11 cellular contexts compared by ENCODE assay signal in the genomic region with DNA sequence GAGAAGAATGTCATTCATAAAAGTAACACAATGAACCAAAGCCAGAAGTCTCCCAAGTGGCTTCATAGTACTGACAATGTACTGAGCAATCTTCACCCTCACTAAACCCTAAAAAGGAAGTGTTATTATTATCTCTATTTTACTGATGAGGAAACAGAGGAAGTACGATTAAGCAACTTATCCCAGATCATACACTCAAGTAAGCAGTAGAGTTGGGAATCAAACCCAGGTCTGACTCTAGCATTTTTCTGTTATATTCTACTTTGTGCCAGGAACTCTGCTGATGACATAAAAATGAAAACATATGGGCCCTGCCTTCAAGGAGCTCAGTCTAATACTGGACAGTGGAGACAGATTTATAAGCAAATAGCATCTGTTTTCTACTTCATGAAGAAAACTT.
A peak's percentile ranks its signal among the peaks of the same experiment; 100 is the strongest.
DNase-seq lines count a peak whose midpoint lies in the region; ATAC-seq and TF ChIP-seq lines count a peak whose summit lies in the region.
"Had no signal": no experiment of that assay in that cellular context is flagged by ENCODE, and none has a peak within 500 bp of the region (broad histone marks: within the 10 kb centered on the region; RNA-seq: fewer than 3 reads in every experiment).

No MANE protein-coding gene starts in this region.

- no peak overlapping the region for H2AK5ac ChIP-seq in mesendoderm (ENCODE audit: low read length)

- TF ChIP-seq CTCF in HFFc6 (IDR thresholded peaks at IDR 0.05) (no peak), activated B cell treated with CpG ODN at 0.5 μM for 24 hours (IDR thresholded peaks at IDR 0.05) (no peak)

- intact Hi-C loops in activated B cell treated with CpG ODN at 0.5 μM for 24 hours (cut with micrococcal nuclease): no loop called here

- no peak overlapping the region for H3K27ac ChIP-seq in CD4-positive, CD25-positive, alpha-beta regulatory T cell (ENCODE audit: insufficient read depth, low read length, poor library complexity, severe bottlenecking)
- no peak overlapping the region for H3K27ac ChIP-seq in mesendoderm (ENCODE audit: low read depth, low read length)
- H3K27ac ChIP-seq: Peyer's patch had no signal

- peaks cover 24% of the 10 kb centered on the region for H3K36me3 Mint-ChIP-seq in CD4-positive, CD25-positive, alpha-beta regulatory T cell
- H3K36me3 Mint-ChIP-seq in HFFc6 (ENCODE audit: low read depth): peaks cover 7% of the 10 kb centered on the region; the same call in 1 of the 2 replicates
- H3K36me3 Mint-ChIP-seq in activated B cell treated with CpG ODN at 0.5 μM for 24 hours (ENCODE audit: low read depth): peaks cover 19% of the 10 kb centered on the region
- H3K36me3 Mint-ChIP-seq in immature natural killer cell: peaks cover 0 to 4% (median 1%) of the 10 kb centered on the region in 3 donors

- H3K4me2 ChIP-seq in mesendoderm (ENCODE audit: low read length): no peak overlapping the region

- peaks cover 4% of the 10 kb centered on the region for H3K27me3 Mint-ChIP-seq in CD4-positive, CD25-positive, alpha-beta regulatory T cell
- no peaks in the 10 kb centered on the region for H3K27me3 Mint-ChIP-seq in HFFc6 (ENCODE audit: insufficient read depth)
- H3K27me3 Mint-ChIP-seq in activated B cell treated with CpG ODN at 0.5 μM for 24 hours: no peaks in the 10 kb centered on the region
- H3K27me3 Mint-ChIP-seq in immature natural killer cell (ENCODE audit: low read depth in 3 of 3): peaks cover 0 to 2% (median 0%) of the 10 kb centered on the region in 3 donors

- H3K4me3 Mint-ChIP-seq in CD4-positive, CD25-positive, alpha-beta regulatory T cell: peak overlapping the region; percentile 9 to 70 (median 34)
- H3K4me3 Mint-ChIP-seq in HFFc6 (no peak overlapping the region), activated B cell treated with CpG ODN at 0.5 μM for 24 hours (no peak overlapping the region), immature natural killer cell (no peak overlapping the region)

- no peak for DNase-seq in CD4-positive, CD25-positive, alpha-beta regulatory T cell
- DNase-seq in HFFc6 (no peak), activated B cell treated with CpG ODN at 0.5 μM for 24 hours (no peak), immature natural killer cell (no peak), mesendoderm (no peak), NCI-H748 (lab: John Stamatoyannopoulos, UW; ENCODE audit: unreplicated experiment) (no peak), NCI-H1048 (lab: John Stamatoyannopoulos, UW) (no peak)
- DNase-seq in activated CD4-positive, CD25-positive, alpha-beta regulatory T cell (lab: John Stamatoyannopoulos, UW): no peak
- DNase-seq: activated naive CD4-positive, alpha-beta T cell treated with anti-CD3 and anti-CD28 coated beads, Interleukin-2, amount 50 U/mL, for 16 hours; NCI-H1436; Peyer's patch had no signal

- H2BK120ac ChIP-seq in mesendoderm (ENCODE audit: low read depth, low read length): no peak overlapping the region

- H3K23ac ChIP-seq in mesendoderm (ENCODE audit: low read length): no peak overlapping the region

- H4K5ac ChIP-seq in mesendoderm (ENCODE audit: low read length): no peak overlapping the region

- no CpG with 5 or more reads among the region's 1 CpG for WGBS in mesendoderm (ENCODE audit: extremely low coverage, insufficient coverage, low lambda C conversion rate)

- H2BK5ac ChIP-seq in mesendoderm (ENCODE audit: low read length): no peak overlapping the region

- no peak overlapping the region for H3K18ac ChIP-seq in mesendoderm (ENCODE audit: low read length)

- H3K9me3 ChIP-seq in CD4-positive, CD25-positive, alpha-beta regulatory T cell (ENCODE audit: control insufficient read depth in 2 of 2, low read length in 2 of 2): no peaks in the 10 kb centered on the region
- H3K9me3 ChIP-seq: Peyer's patch had no signal

- H3K79me1 ChIP-seq in mesendoderm (ENCODE audit: low read length): no peaks in the 10 kb centered on the region

- no peak overlapping the region for H3K56ac ChIP-seq in mesendoderm (ENCODE audit: low read length)

- ATAC-seq in CD4-positive, CD25-positive, alpha-beta regulatory T cell (ENCODE audit: low read depth in 2 of 2): no peak
- no peak for ATAC-seq in activated B cell treated with CpG ODN at 0.5 μM for 24 hours (ENCODE audit: low read depth)

- H3K9ac ChIP-seq in mesendoderm (ENCODE audit: low read length): no peak overlapping the region

- no peaks in the 10 kb centered on the region for H3K9me3 Mint-ChIP-seq in CD4-positive, CD25-positive, alpha-beta regulatory T cell
- H3K9me3 Mint-ChIP-seq in HFFc6 (no peaks in the 10 kb centered on the region), activated B cell treated with CpG ODN at 0.5 μM for 24 hours (no peaks in the 10 kb centered on the region), immature natural killer cell (no peaks in the 10 kb centered on the region)

- peaks cover 6% of the 10 kb centered on the region for H3K36me3 ChIP-seq in CD4-positive, CD25-positive, alpha-beta regulatory T cell (ENCODE audit: control insufficient read depth, insufficient read depth, low read length)
- H3K36me3 ChIP-seq in mesendoderm (ENCODE audit: control insufficient read depth, insufficient read depth, low read length): no peaks in the 10 kb centered on the region
- H3K36me3 ChIP-seq: Peyer's patch had no signal

- peaks cover 57% of the 10 kb centered on the region for H3K4me1 ChIP-seq in CD4-positive, CD25-positive, alpha-beta regulatory T cell (ENCODE audit: control insufficient read depth, insufficient read depth, low read length, poor library complexity, severe bottlenecking)
- H3K4me1 ChIP-seq in mesendoderm (ENCODE audit: control insufficient read depth, low read depth, low read length): no peaks in the 10 kb centered on the region

- no peak overlapping the region for H4K8ac ChIP-seq in mesendoderm (ENCODE audit: low read depth, low read length)

- POLR2A ChIA-PET in activated B cell treated with CpG ODN at 0.5 μM for 24 hours (lab: Charles Lee): interaction anchor here (0.6 kb wide), 1 partner anchor 11 kb away, joined by 4 read pairs; no protein-coding TSS in a partner anchor

- H2BK15ac ChIP-seq in mesendoderm (replicated peaks; ENCODE audit: low read depth): no peak overlapping the region

- no peak overlapping the region for H3K4ac ChIP-seq in mesendoderm (ENCODE audit: low read depth, low read length)

- peaks cover 51 to 80% (median 63%) of the 10 kb centered on the region in 4 donors for H3K4me1 Mint-ChIP-seq in CD4-positive, CD25-positive, alpha-beta regulatory T cell
- H3K4me1 Mint-ChIP-seq in HFFc6 (ENCODE audit: low read depth) (peaks cover 54% of the 10 kb centered on the region), activated B cell treated with CpG ODN at 0.5 μM for 24 hours (peaks cover 26% of the 10 kb centered on the region), immature natural killer cell (peaks cover 53 to 79% of the 10 kb centered on the region in 2 donors)

- H3K79me2 ChIP-seq in mesendoderm (ENCODE audit: control insufficient read depth, insufficient read depth, low read length): no peaks in the 10 kb centered on the region

- peak overlapping the region in 2 of 3 donors; percentile 33 to 83 for H3K27ac Mint-ChIP-seq in CD4-positive, CD25-positive, alpha-beta regulatory T cell
- peak overlapping the region; percentile 4; the same call in 1 of the 2 replicates for H3K27ac Mint-ChIP-seq in HFFc6
- H3K27ac Mint-ChIP-seq in activated B cell treated with CpG ODN at 0.5 μM for 24 hours: peak overlapping the region; percentile 2
- H3K27ac Mint-ChIP-seq in immature natural killer cell: peak overlapping the region in 5 of 6 donors; percentile 1 to 71 (median 45)

- CTCF ChIA-PET in activated B cell treated with CpG ODN at 0.5 μM for 24 hours (lab: Charles Lee): no interaction called here

- no peaks in the 10 kb centered on the region for H3K27me3 ChIP-seq in CD4-positive, CD25-positive, alpha-beta regulatory T cell (ENCODE audit: control insufficient read depth, insufficient read depth, low read length)
- H3K27me3 ChIP-seq in mesendoderm (ENCODE audit: insufficient read depth, low read length, poor library complexity): no peaks in the 10 kb centered on the region
- H3K27me3 ChIP-seq: Peyer's patch had no signal

- peak overlapping the region; percentile 37 for H3K4me3 ChIP-seq in CD4-positive, CD25-positive, alpha-beta regulatory T cell (ENCODE audit: low read depth, low read length)
- no peak overlapping the region for H3K4me3 ChIP-seq in mesendoderm (ENCODE audit: low read length)
- H3K4me3 ChIP-seq: Peyer's patch had no signal

Comparison
In these comparisons a context has a peak if more than half of its experiments do, and no peak if none do; other contexts are left out.
1. H3K27ac Mint-ChIP-seq: peak in every context shown above with its lines; median percentile 58 in CD4-positive, CD25-positive, alpha-beta regulatory T cell; 45 in immature natural killer cell; 4 in HFFc6; 2 in activated B cell treated with CpG ODN at 0.5 μM for 24 hours.
2. H3K4me3 Mint-ChIP-seq: peak in CD4-positive, CD25-positive, alpha-beta regulatory T cell (4 of 4); none in HFFc6 (single experiment), activated B cell treated with CpG ODN at 0.5 μM for 24 hours (single experiment) and immature natural killer cell (0 of 5).